Comparison of ENCODE assay signal across 8 cellular contexts in genomic region chr14:32307881-32308582, GRCh38. TPM values are rescaled to one million over a fixed set of nuclear protein-coding genes. Genes with fewer than 3 reads are reported as not detected.
DNase-seq lines count a peak whose midpoint lies in the region; ATAC-seq and TF ChIP-seq lines count a peak whose summit lies in the region.

No MANE protein-coding gene starts in this region.

- H3K4me1 ChIP-seq in body of pancreas (peaks cover 26% of the 10 kb centered on the region), mucosa of rectum (ENCODE audit: control insufficient read depth in 2 of 2, insufficient read depth in 2 of 2, low read length in 2 of 2) (peaks cover 5 to 13% of the 10 kb centered on the region in 2 donors)

- no peaks in the 10 kb centered on the region for H3K36me3 ChIP-seq in body of pancreas (replicated peaks in 1 of 2; ENCODE audit: insufficient read depth in 1 of 2, low read depth in 2 of 2)
- no peaks in the 10 kb centered on the region for H3K36me3 ChIP-seq in mucosa of rectum (ENCODE audit: control insufficient read depth in 2 of 2, insufficient read depth in 2 of 2, low read length in 2 of 2)

- no peak overlapping the region for H3K9ac ChIP-seq in mucosa of rectum (ENCODE audit: low read depth in 1 of 2, low read length in 2 of 2)

- WGBS in body of pancreas, 2 donors: 28 to 34% methylated on average over 3 of the region's 3 CpGs

- peak; percentile 64 for ATAC-seq in body of pancreas

- no peak for TF ChIP-seq POLR2A in body of pancreas (IDR thresholded peaks at IDR 0.05)

- DNase-seq in DMS53 (lab: John Stamatoyannopoulos, UW): peak; percentile 25
- DNase-seq in M059J (ENCODE audit: low read depth): peak; percentile 25
- peak; percentile 18 to 39 (median 20) for DNase-seq in body of pancreas
- no peak for DNase-seq in stimulated activated CD8-positive, alpha-beta memory T cell treated with anti-CD3 and anti-CD28 coated beads, Interleukin-4, amount 100 ng/mL, for 48 hours
- DNase-seq in AG08396 (ENCODE audit: low spot score): no peak
- no peak for DNase-seq in dorsolateral prefrontal cortex
- no peak for DNase-seq in middle frontal gyrus (ENCODE audit: extremely low spot score, low spot score)

- H3K27me3 ChIP-seq in body of pancreas (no peaks in the 10 kb centered on the region), mucosa of rectum (ENCODE audit: control insufficient read depth in 2 of 2, insufficient read depth in 2 of 2, low read length in 2 of 2) (no peaks in the 10 kb centered on the region), dorsolateral prefrontal cortex (no peaks in the 10 kb centered on the region)

- TF ChIP-seq CTCF in body of pancreas (IDR thresholded peaks at IDR 0.05): no peak
- no peak for TF ChIP-seq CTCF in dorsolateral prefrontal cortex (IDR thresholded peaks at IDR 0.05 in 54 of 56, conservative IDR thresholded peaks at IDR 0.05 in 2 of 56; ENCODE audit: low read depth in 1 of 56, partially characterized antibody in 56 of 56)

- peak overlapping the region in 2 of 4 donors; percentile 15 to 44 for H3K27ac ChIP-seq in body of pancreas
- H3K27ac ChIP-seq in mucosa of rectum (ENCODE audit: low read depth in 2 of 2, low read length in 2 of 2): peak overlapping the region; percentile 53 to 66
- no peak overlapping the region for H3K27ac ChIP-seq in dorsolateral prefrontal cortex

- intact Hi-C loops in body of pancreas (cut with DNase I): no loop called here
- intact Hi-C loops in dorsolateral prefrontal cortex (cut with DNase I): no loop called here

- H3K9me3 ChIP-seq in body of pancreas (no peaks in the 10 kb centered on the region), mucosa of rectum (ENCODE audit: control insufficient read depth in 2 of 2, low read length in 2 of 2) (no peaks in the 10 kb centered on the region)

- H3K4me3 ChIP-seq in body of pancreas (no peak overlapping the region), mucosa of rectum (ENCODE audit: low read length in 2 of 2) (no peak overlapping the region), dorsolateral prefrontal cortex (no peak overlapping the region)

RNA-seq across cellular contexts. Expression of gene AKAP6, which starts 21.1 kb away (rescaled TPM):
- 27.4 and 40.6 TPM in 2 replicates for total RNA-seq in M059J (2014; rRNA removed; shearing (Covaris generic))
- total RNA-seq in body of pancreas (1 to 10 TPM; 2.0 to 2.9 TPM), dorsolateral prefrontal cortex (100 to 1,000 TPM; 160 to 396 (median 286) TPM)

Comparison
In these comparisons a context has a peak if more than half of its experiments do, and no peak if none do; other contexts are left out.
1. DNase-seq: peak in DMS53 (single experiment), M059J (single experiment) and body of pancreas (4 of 4); none in stimulated activated CD8-positive, alpha-beta memory T cell treated with anti-CD3 and anti-CD28 coated beads, Interleukin-4, amount 100 ng/mL, for 48 hours (single experiment), AG08396 (single experiment), dorsolateral prefrontal cortex (0 of 10) and middle frontal gyrus (single experiment).
2. H3K27ac ChIP-seq: peak in mucosa of rectum (2 of 2); none in dorsolateral prefrontal cortex (0 of 59).